In the genomic region with DNA sequence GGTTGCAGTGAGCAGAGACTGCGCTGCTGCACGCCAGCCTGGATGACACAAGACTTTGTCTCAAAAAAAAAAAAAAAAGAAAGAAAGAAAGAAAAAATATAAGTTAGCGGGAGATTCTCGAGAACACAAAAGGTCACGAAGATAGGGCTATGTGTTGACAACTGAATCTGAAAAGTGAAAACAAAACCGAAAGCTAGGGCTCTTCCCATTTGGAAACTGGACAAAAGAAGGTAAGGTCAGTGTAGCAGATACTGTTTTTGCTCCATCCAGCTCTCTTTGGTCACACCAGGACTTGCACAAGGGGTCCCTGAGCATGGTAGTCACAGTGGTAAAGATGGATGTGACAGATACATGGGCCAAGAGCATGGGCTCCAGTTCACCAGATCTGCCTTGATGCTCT, we compare ENCODE assay signal across 28 cellular contexts.
"Had no signal": no experiment of that assay in that cellular context is flagged by ENCODE, and none has a peak within 500 bp of the region (broad histone marks: within the 10 kb centered on the region; RNA-seq: fewer than 3 reads in every experiment).

No MANE protein-coding gene starts in this region.

- FAIRE-seq: islet of Langerhans, kidney had no signal

- H3K27ac ChIP-seq: left ventricle myocardium inferior, ovary, right atrium auricular region, skin epidermis, stomach, testis, thyroid gland, transverse colon, upper lobe of left lung, vagina had no signal

- H3K27me3 Mint-ChIP-seq: naive B cell; stimulated activated naive B cell treated with anti-CD40 and anti-IgM and Interleukin-4, amounts not matched to agents 10 μg/mL and 1 μg/mL and 100 μg/mL, for 72 hours had no signal

- ATAC-seq: left colon; natural killer cell; sciatic nerve; stimulated activated naive B cell treated with anti-CD40 and anti-IgM and Interleukin-4, amounts not matched to agents 10 μg/mL and 1 μg/mL and 100 μg/mL, for 72 hours; stimulated activated naive CD8-positive, alpha-beta T cell treated with anti-CD3 and anti-CD28 coated beads, Interleukin-15, Interleukin-2, amounts not matched to agents 100 U/mL and 50 U/mL, for 24 hours had no signal

- H3K4me3 ChIP-seq: left ventricle myocardium inferior, lung, ovary, right atrium auricular region, skin epidermis, stomach, testis, thyroid gland, transverse colon, upper lobe of left lung, vagina had no signal

- H3K36me3 ChIP-seq: left ventricle myocardium inferior, ovary, right atrium auricular region, stomach, thyroid gland, transverse colon, upper lobe of left lung, vagina had no signal

- H3K9me3 ChIP-seq: ovary, testis, thyroid gland, vagina had no signal

- DNase-seq: hypothalamus; immature natural killer cell; kidney; left colon; left ventricle myocardium inferior; mesendoderm; naive B cell; natural killer cell; ovary; stimulated activated CD4-positive, alpha-beta T cell treated with anti-CD3 and anti-CD28 coated beads, Interleukin-12 subunit alpha, Interleukin-12 subunit beta, amount 100 ng/mL, for 4 hours; stimulated activated CD4-positive, alpha-beta T cell treated with anti-CD3 and anti-CD28 coated beads, Interleukin-15, amount 100 ng/mL, for 24 hours; stimulated activated CD4-positive, alpha-beta T cell treated with anti-CD3 and anti-CD28 coated beads, Interleukin-2, amount 100 ng/mL, for 24 hours; stimulated activated CD4-positive, alpha-beta T cell treated with anti-CD3 and anti-CD28 coated beads, Interleukin-4, amount 100 ng/mL, for 1 hour; stimulated activated naive B cell treated with anti-CD40 and anti-IgM and Interleukin-4, amounts not matched to agents 10 μg/mL and 1 μg/mL and 100 μg/mL, for 72 hours; stimulated activated naive CD8-positive, alpha-beta T cell treated with anti-CD3 and anti-CD28 coated beads, Interleukin-15, Interleukin-2, amounts not matched to agents 100 U/mL and 50 U/mL, for 24 hours; stomach; testis; thyroid gland; transverse colon had no signal

- H3K4me1 ChIP-seq: left ventricle myocardium inferior, right atrium auricular region, testis, thyroid gland, transverse colon, upper lobe of left lung, vagina had no signal

- H3K27ac Mint-ChIP-seq: immature natural killer cell; mesothelial cell of epicardium; naive B cell; natural killer cell; progenitor cell of endocrine pancreas; stimulated activated naive B cell treated with anti-CD40 and anti-IgM and Interleukin-4, amounts not matched to agents 10 μg/mL and 1 μg/mL and 100 μg/mL, for 72 hours had no signal

- H3K4me1 Mint-ChIP-seq: immature natural killer cell; mesothelial cell of epicardium; naive B cell; natural killer cell; stimulated activated naive B cell treated with anti-CD40 and anti-IgM and Interleukin-4, amounts not matched to agents 10 μg/mL and 1 μg/mL and 100 μg/mL, for 72 hours had no signal

- H3K27me3 ChIP-seq: ovary, right atrium auricular region, stomach, testis, thyroid gland, transverse colon, upper lobe of left lung, vagina had no signal

- H3K4me3 Mint-ChIP-seq: immature natural killer cell; mesothelial cell of epicardium; naive B cell; natural killer cell; stimulated activated naive B cell treated with anti-CD40 and anti-IgM and Interleukin-4, amounts not matched to agents 10 μg/mL and 1 μg/mL and 100 μg/mL, for 72 hours had no signal
